ENCODE assay signal across 25 cellular contexts in genomic region chr4:113974467-113974866, GRCh38. TPM values are rescaled to one million over a fixed set of nuclear protein-coding genes. Genes with fewer than 3 reads are reported as not detected.
"Had no signal": no experiment of that assay in that cellular context is flagged by ENCODE, and none has a peak within 500 bp of the region (broad histone marks: within the 10 kb centered on the region; RNA-seq: fewer than 3 reads in every experiment).

No MANE protein-coding gene starts in this region.

- DNase-seq: activated CD4-positive, alpha-beta T cell treated with anti-CD3 and anti-CD28 coated beads, Interleukin-2, amount 10 ng/mL, durations not matched to agents 24 days and 14 days; activated CD8-positive, alpha-beta memory T cell treated with anti-CD3 and anti-CD28 coated beads, Interleukin-2, amount 50 U/mL, for 4 hours; activated effector memory CD4-positive, alpha-beta T cell treated with anti-CD3 and anti-CD28 coated beads, Interleukin-2, amount 50 U/mL, for 16 hours; activated naive CD4-positive, alpha-beta T cell treated with anti-CD3 and anti-CD28 coated beads, Interleukin-2, amount 50 U/mL, for 16 hours; activated T-cell treated with anti-CD3 and anti-CD28 coated beads, Interleukin-2, amount 50 U/mL, for 48 hours; cerebellar nuclear complex; effector CD8-positive, alpha-beta T cell; esophagus squamous epithelium; foreskin keratinocyte; glutamatergic neuron; hypothalamus; kidney; stimulated activated CD4-positive, alpha-beta T cell treated with anti-CD3 and anti-CD28 coated beads, Interleukin-12 subunit alpha, Interleukin-12 subunit beta, amount 100 ng/mL, for 4 hours; stimulated activated CD4-positive, alpha-beta T cell treated with anti-CD3 and anti-CD28 coated beads, Interleukin-1b, Interleukin-23, amount 100 ng/mL, for 48 hours; stimulated activated CD8-positive, alpha-beta memory T cell treated with anti-CD3 and anti-CD28 coated beads, Interleukin-4, amount 100 ng/mL, for 48 hours; stimulated activated naive CD4-positive, alpha-beta T cell; T1000; thyroid gland had no signal

- H3K36me3 ChIP-seq: ascending aorta, esophagus squamous epithelium, neutrophil, thyroid gland had no signal

- H3K27ac Mint-ChIP-seq: activated CD4-positive, alpha-beta T cell treated with anti-CD3 and anti-CD28 coated beads, Interleukin-2, amount 10 ng/mL, durations not matched to agents 24 days and 14 days; dendritic cell treated with granulocyte-macrophage colony-stimulating factor and Interleukin-4, amounts not matched to agents 40 ng/mL and 50 ng/mL, for 4 days; mesothelial cell of epicardium; natural killer cell treated with Interleukin-12 subunit alpha and Interleukin-12 subunit beta and Interleukin-15 and Interleukin-18, amount 100 ng/mL, for 72 hours had no signal

- H3K27me3 ChIP-seq: ascending aorta, esophagus squamous epithelium, foreskin keratinocyte, thyroid gland had no signal

- H3K4me3 ChIP-seq: esophagus squamous epithelium, lung, thyroid gland had no signal

- H3K9me3 ChIP-seq: esophagus squamous epithelium, neutrophil, thyroid gland had no signal

- H3K27ac ChIP-seq: ascending aorta, esophagus squamous epithelium, foreskin keratinocyte, neutrophil, thyroid gland had no signal

- H3K4me3 Mint-ChIP-seq: activated CD4-positive, alpha-beta T cell treated with anti-CD3 and anti-CD28 coated beads, Interleukin-2, amount 10 ng/mL, durations not matched to agents 24 days and 14 days; dendritic cell treated with granulocyte-macrophage colony-stimulating factor and Interleukin-4, amounts not matched to agents 40 ng/mL and 50 ng/mL, for 4 days; mesothelial cell of epicardium; natural killer cell treated with Interleukin-12 subunit alpha and Interleukin-12 subunit beta and Interleukin-15 and Interleukin-18, amount 100 ng/mL, for 72 hours had no signal

- ATAC-seq: foreskin keratinocyte; left lobe of liver; natural killer cell treated with Interleukin-12 subunit alpha and Interleukin-12 subunit beta and Interleukin-15 and Interleukin-18, amount 100 ng/mL, for 72 hours had no signal

RNA-seq across cellular contexts. Expression of gene ARSJ, which starts 5.0 kb away (rescaled TPM):
- total RNA-seq: activated CD4-positive, alpha-beta T cell treated with anti-CD3 and anti-CD28 coated beads, Interleukin-2, amount 10 ng/mL, durations not matched to agents 24 days and 14 days had no signal
